10 cellular contexts compared by ENCODE assay signal in the genomic region with DNA sequence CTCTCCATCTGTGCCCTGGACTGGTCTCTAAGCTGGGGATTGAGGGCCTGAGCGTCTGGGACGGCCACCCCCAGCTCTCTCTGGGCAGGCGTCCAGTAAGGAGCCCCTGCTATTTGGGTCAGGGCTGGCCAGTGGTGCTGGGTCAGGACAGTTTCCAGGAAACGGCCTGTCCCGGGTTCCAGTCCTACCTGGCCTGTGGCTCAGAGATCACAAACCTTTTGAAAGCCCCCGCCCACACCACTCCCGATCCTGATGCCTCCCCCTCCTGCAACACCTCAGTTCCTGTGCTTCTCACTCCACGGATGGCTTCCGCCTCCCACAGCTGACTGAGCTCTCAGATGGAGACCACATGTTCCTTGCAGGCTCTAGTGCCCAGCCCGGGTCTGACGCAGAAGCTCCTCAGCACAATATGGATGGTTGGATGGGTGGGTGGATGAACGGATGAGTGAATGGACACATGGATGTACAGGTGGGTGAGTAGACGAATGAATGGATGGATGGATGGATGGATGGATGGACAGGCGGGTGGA.
DNase-seq lines count a peak whose midpoint lies in the region; ATAC-seq and TF ChIP-seq lines count a peak whose summit lies in the region.
"Had no signal": no experiment of that assay in that cellular context is flagged by ENCODE, and none has a peak within 500 bp of the region (broad histone marks: within the 10 kb centered on the region; RNA-seq: fewer than 3 reads in every experiment).

No MANE protein-coding gene starts in this region.

- H3K4me2 ChIP-seq in H9 (ENCODE audit: insufficient read depth, insufficient read length, low read length): no peak overlapping the region

- H3K79me1 ChIP-seq in H9 (ENCODE audit: insufficient read depth, low read depth, low read length, poor library complexity, severe bottlenecking): no peaks in the 10 kb centered on the region

- no peak overlapping the region for H3K18ac ChIP-seq in H9 (ENCODE audit: insufficient read length, low read depth, low read length)

- H3K4me1 ChIP-seq in H9 (ENCODE audit: insufficient read depth, low read length): no peaks in the 10 kb centered on the region

- no peak overlapping the region for H3K23ac ChIP-seq in H9 (ENCODE audit: insufficient read length, low read depth, low read length)

- no peaks in the 10 kb centered on the region for H3K23me2 ChIP-seq in H9 (ENCODE audit: insufficient read length, low read depth, low read length, poor library complexity, severe bottlenecking)

- H3K4me3 Mint-ChIP-seq in H9: no peak overlapping the region
- peak overlapping the region; percentile 80 for H3K4me3 Mint-ChIP-seq in activated naive CD8-positive, alpha-beta T cell treated with anti-CD3 and anti-CD28 coated beads, Interleukin-2, amount 50 U/mL, for 24 hours
- H3K4me3 Mint-ChIP-seq in stimulated activated memory B cell treated with anti-CD40 and anti-IgM and Interleukin-4, amounts not matched to agents 10 μg/mL and 1 μg/mL and 100 μg/mL, for 72 hours: no peak overlapping the region

- H3K14ac ChIP-seq in H9 (ENCODE audit: insufficient read depth, low read length): no peak overlapping the region; the same call in 1 of the 2 replicates

- H2AFZ ChIP-seq in H9 (ENCODE audit: low read length): no peak overlapping the region

- H3K9me3 Mint-ChIP-seq in H9: peaks cover 0 to 3% of the 10 kb centered on the region in 2 experiments; a peak in 1 of 5 replicates
- peaks cover 10% of the 10 kb centered on the region for H3K9me3 Mint-ChIP-seq in activated naive CD8-positive, alpha-beta T cell treated with anti-CD3 and anti-CD28 coated beads, Interleukin-2, amount 50 U/mL, for 24 hours
- peaks cover 11% of the 10 kb centered on the region for H3K9me3 Mint-ChIP-seq in stimulated activated memory B cell treated with anti-CD40 and anti-IgM and Interleukin-4, amounts not matched to agents 10 μg/mL and 1 μg/mL and 100 μg/mL, for 72 hours

- H4K5ac ChIP-seq in H9 (ENCODE audit: insufficient read length, low read depth, low read length): no peak overlapping the region

- H3K56ac ChIP-seq in H9 (ENCODE audit: insufficient read length, low read depth, low read length): no peak overlapping the region

- H2BK20ac ChIP-seq in H9 (ENCODE audit: low read depth, low read length, poor library complexity, severe bottlenecking): no peak overlapping the region

- H3K36me3 Mint-ChIP-seq in H9 (ENCODE audit: insufficient read depth in 1 of 3, low read depth in 3 of 3): peaks cover 0 to 7% (median 6%) of the 10 kb centered on the region in 3 experiments; a peak in 2 of 7 replicates
- peaks cover 45% of the 10 kb centered on the region for H3K36me3 Mint-ChIP-seq in activated naive CD8-positive, alpha-beta T cell treated with anti-CD3 and anti-CD28 coated beads, Interleukin-2, amount 50 U/mL, for 24 hours (ENCODE audit: low read depth)
- H3K36me3 Mint-ChIP-seq in stimulated activated memory B cell treated with anti-CD40 and anti-IgM and Interleukin-4, amounts not matched to agents 10 μg/mL and 1 μg/mL and 100 μg/mL, for 72 hours: peaks cover 16% of the 10 kb centered on the region

- no peak for ATAC-seq in activated naive CD8-positive, alpha-beta T cell treated with anti-CD3 and anti-CD28 coated beads, Interleukin-2, amount 50 U/mL, for 24 hours
- no peak for ATAC-seq in stimulated activated memory B cell treated with anti-CD40 and anti-IgM and Interleukin-4, amounts not matched to agents 10 μg/mL and 1 μg/mL and 100 μg/mL, for 72 hours
- ATAC-seq in HG02885 (IDR thresholded peaks at IDR 0.05; ENCODE audit: poor library complexity, unreplicated experiment): no peak

- no peaks in the 10 kb centered on the region for H4K20me1 ChIP-seq in H9 (ENCODE audit: control insufficient read depth, insufficient read depth, insufficient read length)

- no peak for TF ChIP-seq CTCF in H9 (conservative IDR thresholded peaks at IDR 0.05)

- no peak overlapping the region for H3K9ac ChIP-seq in H9 (ENCODE audit: extremely low read depth, insufficient read length, low read length)

- WGBS in H9 (ENCODE audit: extremely low coverage, insufficient read length, low lambda C conversion rate): no CpG with 5 or more reads among the region's 14 CpGs

- H2AK5ac ChIP-seq in H9 (ENCODE audit: insufficient read length, low read length): no peak overlapping the region

- peaks cover 10% of the 10 kb centered on the region in 2 experiments for H3K4me1 Mint-ChIP-seq in H9
- peaks cover 78% of the 10 kb centered on the region for H3K4me1 Mint-ChIP-seq in activated naive CD8-positive, alpha-beta T cell treated with anti-CD3 and anti-CD28 coated beads, Interleukin-2, amount 50 U/mL, for 24 hours
- peaks cover 23% of the 10 kb centered on the region for H3K4me1 Mint-ChIP-seq in stimulated activated memory B cell treated with anti-CD40 and anti-IgM and Interleukin-4, amounts not matched to agents 10 μg/mL and 1 μg/mL and 100 μg/mL, for 72 hours

- H4K91ac ChIP-seq in H9 (ENCODE audit: insufficient read length, low read depth, low read length): no peak overlapping the region

- no peak overlapping the region for H2BK12ac ChIP-seq in H9 (ENCODE audit: insufficient read length, low read depth, low read length)

- H3K79me2 ChIP-seq in H9 (ENCODE audit: insufficient read depth, low read length): no peaks in the 10 kb centered on the region

- no peaks in the 10 kb centered on the region; the same call in 1 of the 2 replicates for H3K27me3 Mint-ChIP-seq in H9 (ENCODE audit: low read depth)
- H3K27me3 Mint-ChIP-seq in activated naive CD8-positive, alpha-beta T cell treated with anti-CD3 and anti-CD28 coated beads, Interleukin-2, amount 50 U/mL, for 24 hours: no peaks in the 10 kb centered on the region
- H3K27me3 Mint-ChIP-seq in stimulated activated memory B cell treated with anti-CD40 and anti-IgM and Interleukin-4, amounts not matched to agents 10 μg/mL and 1 μg/mL and 100 μg/mL, for 72 hours: no peaks in the 10 kb centered on the region

- peak overlapping the region in 2 of 3 experiments; percentile 27 to 74; a peak in 3 of 7 replicates for H3K27ac Mint-ChIP-seq in H9
- H3K27ac Mint-ChIP-seq in activated naive CD8-positive, alpha-beta T cell treated with anti-CD3 and anti-CD28 coated beads, Interleukin-2, amount 50 U/mL, for 24 hours: peak overlapping the region; percentile 88
- peak overlapping the region; percentile 67 for H3K27ac Mint-ChIP-seq in stimulated activated memory B cell treated with anti-CD40 and anti-IgM and Interleukin-4, amounts not matched to agents 10 μg/mL and 1 μg/mL and 100 μg/mL, for 72 hours

- no peaks in the 10 kb centered on the region for H3K9me3 ChIP-seq in H9 (ENCODE audit: control insufficient read depth, low read depth, low read length)

- H2BK15ac ChIP-seq in H9 (ENCODE audit: low read depth, low read length): no peak overlapping the region

- no peak overlapping the region for H2BK5ac ChIP-seq in H9 (ENCODE audit: insufficient read length, low read length)

- H3T11ph ChIP-seq in H9 (ENCODE audit: low read length): no peak overlapping the region

- H3K4ac ChIP-seq in H9 (ENCODE audit: low read depth, low read length): no peak overlapping the region

- H2BK120ac ChIP-seq in H9 (ENCODE audit: low read depth, low read length, poor library complexity, severe bottlenecking): no peak overlapping the region

- no peaks in the 10 kb centered on the region for H3K27me3 ChIP-seq in H9 (ENCODE audit: insufficient read depth, low read length)
- H3K27me3 ChIP-seq in layer of hippocampus (ENCODE audit: control insufficient read depth, insufficient read depth, low read length): no peaks in the 10 kb centered on the region

- DNase-seq in H9 (no peak), HT-29 (ENCODE audit: low spot score) (no peak), cerebellum (ENCODE audit: low spot score) (no peak)
- no peak for DNase-seq in activated naive CD8-positive, alpha-beta T cell treated with anti-CD3 and anti-CD28 coated beads, Interleukin-2, amount 50 U/mL, for 24 hours
- DNase-seq: caudate nucleus; NCI-H526 treated with DMSO at 0.1 percent for 48 hours; stimulated activated CD4-positive, alpha-beta T cell treated with anti-CD3 and anti-CD28 coated beads, Interleukin-1b, Interleukin-23, amount 100 ng/mL, for 48 hours had no signal

- H3K27ac ChIP-seq in H9 (ENCODE audit: insufficient read length, low read depth, low read length) (no peak overlapping the region), layer of hippocampus (ENCODE audit: low read depth, low read length) (peak overlapping the region; percentile 6)

- no peak overlapping the region for H4K8ac ChIP-seq in H9 (replicated peaks; ENCODE audit: insufficient read length, low read depth, low read length)
